ENCODE assay signal across 1 cellular context in genomic region chr19:10500247-10500592, GRCh38.
TF ChIP-seq lines count a peak whose summit lies in the region.

No MANE protein-coding gene starts in this region.

TF ChIP-seq in HepG2, 621 proteins besides CTCF, POLR2A, EP300 and RAD21:
- peak; percentile 17; the same call in 1 of the 2 replicates for TF ChIP-seq POLR2G (IDR thresholded peaks at IDR 0.05; ENCODE audit: low read depth, low read length)
- no peak for TF ChIP-seq ZNF839 (CRISPR knock-in tag; IDR thresholded peaks at IDR 0.05; ENCODE audit: borderline replicate concordance)
